Comparison of ENCODE assay signal across 9 cellular contexts in genomic region chr16:28491080-28491969, GRCh38. TPM values are rescaled to one million over a fixed set of nuclear protein-coding genes. Genes with fewer than 3 reads are reported as not detected.
DNase-seq lines count a peak whose midpoint lies in the region; ATAC-seq and TF ChIP-seq lines count a peak whose summit lies in the region.
"Had no signal": no experiment of that assay in that cellular context is flagged by ENCODE, and none has a peak within 500 bp of the region (broad histone marks: within the 10 kb centered on the region; RNA-seq: fewer than 3 reads in every experiment).

No MANE protein-coding gene starts in this region.

- no peak for ATAC-seq in activated B cell treated with CpG ODN at 0.5 μM for 24 hours (ENCODE audit: low read depth)
- ATAC-seq in activated CD4-positive, CD25-positive, alpha-beta regulatory T cell treated with anti-CD3 and anti-CD28 coated beads, Interleukin-2, amount 50 U/mL, for 24 hours: no peak

- H3K4me3 ChIP-seq in Jurkat, Clone E6-1 (ENCODE audit: low read length): peak overlapping the region; percentile 93

- no peaks in the 10 kb centered on the region for H3K27me3 Mint-ChIP-seq in activated B cell treated with CpG ODN at 0.5 μM for 24 hours
- H3K27me3 Mint-ChIP-seq in nephron progenitor cell (ENCODE audit: low read depth, poor library complexity): peaks cover 15% of the 10 kb centered on the region

- H3K4me1 Mint-ChIP-seq in activated B cell treated with CpG ODN at 0.5 μM for 24 hours (peaks cover 48% of the 10 kb centered on the region), nephron progenitor cell (peaks cover 19% of the 10 kb centered on the region)

- intact Hi-C loops in activated B cell treated with CpG ODN at 0.5 μM for 24 hours (cut with micrococcal nuclease): loop anchor here (5.0 kb wide), 5 partner anchors 126 to 481 kb away; partner anchors contain the start of genes ATXN2L, CD19, SH2B1 and SPNS1

- H3K27ac Mint-ChIP-seq in activated B cell treated with CpG ODN at 0.5 μM for 24 hours: peak overlapping the region; percentile 100
- H3K27ac Mint-ChIP-seq in nephron progenitor cell: peak overlapping the region; percentile 72

- CTCF ChIA-PET in activated B cell treated with CpG ODN at 0.5 μM for 24 hours (lab: Charles Lee): no interaction called here

- H3K36me3 Mint-ChIP-seq in activated B cell treated with CpG ODN at 0.5 μM for 24 hours (ENCODE audit: low read depth) (peaks cover 34% of the 10 kb centered on the region), nephron progenitor cell (ENCODE audit: low read depth) (peaks cover 18% of the 10 kb centered on the region)

- H3K9me3 Mint-ChIP-seq in activated B cell treated with CpG ODN at 0.5 μM for 24 hours: no peaks in the 10 kb centered on the region
- no peaks in the 10 kb centered on the region for H3K9me3 Mint-ChIP-seq in nephron progenitor cell

- peak overlapping the region; percentile 96 for H3K4me3 Mint-ChIP-seq in activated B cell treated with CpG ODN at 0.5 μM for 24 hours
- H3K4me3 Mint-ChIP-seq in nephron progenitor cell: peak overlapping the region; percentile 95

- POLR2A ChIA-PET in activated B cell treated with CpG ODN at 0.5 μM for 24 hours (lab: Charles Lee): interaction anchor here (0.6 to 2.0 kb wide), 11 partner anchors 11 to 1479 kb away, joined by 3 to 20 read pairs (median 4); partner anchors contain the start of genes ATXN2L, RABEP2, SGF29 and SPNS1

- no peak for DNase-seq in AG09319 (ENCODE audit: extremely low read depth, low read depth)
- no peak for DNase-seq in Jurkat, Clone E6-1 (ENCODE audit: low read depth, low spot score)
- no peak for DNase-seq in activated B cell treated with CpG ODN at 0.5 μM for 24 hours
- DNase-seq in fibroblast of peridontal ligament (ENCODE audit: extremely low read depth): peak; percentile 21
- DNase-seq in nephron progenitor cell: peak; percentile 45
- no peak for DNase-seq in GM19238 (ENCODE audit: insufficient read length, low spot score)

- TF ChIP-seq CTCF in AG09319 (IDR thresholded peaks at IDR 0.05; ENCODE audit: low read depth, low read length) (peak; percentile 44), GM12874 (IDR thresholded peaks at IDR 0.05; ENCODE audit: insufficient read depth, low read depth, low read length) (peak; percentile 12; the same call in 1 of the 2 replicates), activated B cell treated with CpG ODN at 0.5 μM for 24 hours (IDR thresholded peaks at IDR 0.05) (no peak), nephron progenitor cell (IDR thresholded peaks at IDR 0.05) (no peak)

RNA-seq across cellular contexts. Expression of gene CLN3, which starts 0.5 kb away (rescaled TPM):
- 34.6 TPM for polyA plus RNA-seq in Jurkat, Clone E6-1 (2012; ENCODE audit: insufficient read depth, insufficient read length)
- total RNA-seq in activated B cell treated with CpG ODN at 0.5 μM for 24 hours: 27.9 and 32.0 TPM in 2 replicates

RNA-seq across cellular contexts. Expression of gene APOBR, which starts 3.1 kb away (rescaled TPM):
- polyA plus RNA-seq in Jurkat, Clone E6-1 (2012; ENCODE audit: insufficient read depth, insufficient read length): 0.84 TPM
- total RNA-seq in activated B cell treated with CpG ODN at 0.5 μM for 24 hours: 2.9 and 3.2 TPM in 2 replicates
- total RNA-seq: LHCN-M2 had no signal

RNA-seq across cellular contexts. Expression of gene IL27, which starts 15.3 kb away (rescaled TPM):
- polyA plus RNA-seq in Jurkat, Clone E6-1 (2012; ENCODE audit: insufficient read depth, insufficient read length): not detected
- not detected in 2 replicates for total RNA-seq in activated B cell treated with CpG ODN at 0.5 μM for 24 hours
- total RNA-seq: LHCN-M2 had no signal

RNA-seq across cellular contexts. Expression of gene NPIPB7, which starts 19.2 kb away (rescaled TPM):
- polyA plus RNA-seq in Jurkat, Clone E6-1 (2012; ENCODE audit: insufficient read depth, insufficient read length): not detected
- total RNA-seq in activated B cell treated with CpG ODN at 0.5 μM for 24 hours: 0.34 TPM in 1 of 2 replicates, not detected in the other
- total RNA-seq: LHCN-M2 had no signal

RNA-seq across cellular contexts. Expression of gene NUPR1, which starts 47.4 kb away (rescaled TPM):
- polyA plus RNA-seq in Jurkat, Clone E6-1 (2012; ENCODE audit: insufficient read depth, insufficient read length): not detected
- total RNA-seq in activated B cell treated with CpG ODN at 0.5 μM for 24 hours: not detected in 2 replicates

Comparison
In these comparisons a context has a peak if more than half of its experiments do, and no peak if none do; other contexts are left out.
1. DNase-seq: peak in fibroblast of peridontal ligament (single experiment) and nephron progenitor cell (single experiment); none in AG09319 (single experiment), Jurkat, Clone E6-1 (single experiment), activated B cell treated with CpG ODN at 0.5 μM for 24 hours (single experiment) and GM19238 (single experiment).
2. CTCF ChIP-seq: peak in AG09319 (single experiment) and GM12874 (single experiment); none in activated B cell treated with CpG ODN at 0.5 μM for 24 hours (single experiment) and nephron progenitor cell (single experiment).